Comparison of ENCODE assay signal across 8 cellular contexts in the genomic region with DNA sequence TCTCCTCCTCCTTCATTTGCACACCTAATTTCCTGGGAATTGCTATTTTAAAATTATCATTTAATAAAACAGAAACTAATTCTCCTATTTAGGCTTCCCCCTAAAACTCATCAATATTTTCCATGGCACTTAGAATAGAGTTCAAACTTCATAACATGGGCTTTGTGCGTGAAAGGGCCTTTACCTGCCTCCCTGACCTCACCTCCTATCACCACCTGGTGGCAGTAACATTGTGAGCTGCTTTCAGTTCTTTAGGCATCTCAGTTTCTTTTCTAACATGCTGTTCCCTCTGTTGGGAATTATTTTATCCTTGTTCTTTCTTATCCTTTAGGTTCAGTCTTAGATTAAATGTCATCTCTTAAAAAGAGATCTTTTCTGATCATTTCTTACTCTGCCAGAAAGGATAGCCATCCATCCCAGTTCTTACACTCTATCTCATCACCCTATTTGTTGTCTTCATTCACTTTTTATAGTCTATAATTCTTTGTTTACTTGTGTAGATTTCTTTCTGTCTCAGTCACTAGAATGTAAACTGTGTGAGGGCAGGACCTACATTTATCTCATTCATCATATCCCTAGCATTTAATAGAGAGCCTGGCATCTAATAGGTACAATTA.
DNase-seq lines count a peak whose midpoint lies in the region; TF ChIP-seq lines count a peak whose summit lies in the region.

No MANE protein-coding gene starts in this region.

- H3K4me1 Mint-ChIP-seq in activated naive CD4-positive, alpha-beta T cell treated with anti-CD3 and anti-CD28 coated beads, Interleukin-2, amount 10 ng/mL, durations not matched to agents 7 days and 5 days = no peaks in the 10 kb centered on the region

- no peaks in the 10 kb centered on the region for H3K79me2 ChIP-seq in smooth muscle cell (ENCODE audit: low read depth)

- no peaks in the 10 kb centered on the region for H3K36me3 Mint-ChIP-seq in activated naive CD4-positive, alpha-beta T cell treated with anti-CD3 and anti-CD28 coated beads, Interleukin-2, amount 10 ng/mL, durations not matched to agents 7 days and 5 days

- no peaks in the 10 kb centered on the region for H3K9me3 Mint-ChIP-seq in activated naive CD4-positive, alpha-beta T cell treated with anti-CD3 and anti-CD28 coated beads, Interleukin-2, amount 10 ng/mL, durations not matched to agents 7 days and 5 days

- no peak overlapping the region for H3K27ac ChIP-seq in colonic mucosa
- no peak overlapping the region for H3K27ac ChIP-seq in smooth muscle cell (ENCODE audit: low read depth)

- TF ChIP-seq CTCF in colonic mucosa (IDR thresholded peaks at IDR 0.05) (peak; percentile 44), smooth muscle cell (IDR thresholded peaks at IDR 0.05; ENCODE audit: borderline replicate concordance, insufficient read depth, poor library complexity, severe bottlenecking) (peak; percentile 22)

- H3K4me2 ChIP-seq in smooth muscle cell = no peak overlapping the region

- H3K36me3 ChIP-seq in colonic mucosa (no peaks in the 10 kb centered on the region), smooth muscle cell (ENCODE audit: low read depth) (no peaks in the 10 kb centered on the region)

- H3K4me3 ChIP-seq in colonic mucosa = no peak overlapping the region
- no peak overlapping the region for H3K4me3 ChIP-seq in smooth muscle cell

- H3K27me3 Mint-ChIP-seq in activated naive CD4-positive, alpha-beta T cell treated with anti-CD3 and anti-CD28 coated beads, Interleukin-2, amount 10 ng/mL, durations not matched to agents 7 days and 5 days = no peaks in the 10 kb centered on the region

- CTCF ChIA-PET in activated naive CD4-positive, alpha-beta T cell treated with anti-CD3 and anti-CD28 coated beads, Interleukin-2, amount 10 ng/mL, durations not matched to agents 7 days and 5 days (lab: Charles Lee) = interaction anchor here (1.3 to 2.4 kb wide), 2 partner anchors 29 to 84 kb away, joined by 4 to 12 read pairs; no protein-coding TSS in a partner anchor

- no peak overlapping the region for H3K27ac Mint-ChIP-seq in activated naive CD4-positive, alpha-beta T cell treated with anti-CD3 and anti-CD28 coated beads, Interleukin-2, amount 10 ng/mL, durations not matched to agents 7 days and 5 days

- H3K9me3 ChIP-seq in colonic mucosa (no peaks in the 10 kb centered on the region), smooth muscle cell (replicated peaks; ENCODE audit: low read depth) (no peaks in the 10 kb centered on the region)

- H3K27me3 ChIP-seq in colonic mucosa = no peaks in the 10 kb centered on the region
- H3K27me3 ChIP-seq in smooth muscle cell (ENCODE audit: low read depth) = no peaks in the 10 kb centered on the region

- no peaks in the 10 kb centered on the region for H4K20me1 ChIP-seq in smooth muscle cell (ENCODE audit: low read depth)

- H3K4me3 Mint-ChIP-seq in activated naive CD4-positive, alpha-beta T cell treated with anti-CD3 and anti-CD28 coated beads, Interleukin-2, amount 10 ng/mL, durations not matched to agents 7 days and 5 days = no peak overlapping the region

- DNase-seq in activated naive CD4-positive, alpha-beta T cell treated with anti-CD3 and anti-CD28 coated beads, Interleukin-2, amount 10 ng/mL, durations not matched to agents 7 days and 5 days = peak; percentile 33
- no peak for DNase-seq in activated naive CD4-positive, alpha-beta T cell treated with Interleukin-2 at 50 U/mL for 16 hours
- peak; percentile 41 for DNase-seq in NCI-H146 (lab: John Stamatoyannopoulos, UW)
- DNase-seq in colonic mucosa = peak; percentile 18
- DNase-seq in smooth muscle cell (lab: John Stamatoyannopoulos, UW; ENCODE audit: unreplicated experiment) = no peak
- no peak for DNase-seq in posterior vena cava (ENCODE audit: low spot score)
- DNase-seq in activated CD4-positive, CD25-positive, alpha-beta regulatory T cell (lab: John Stamatoyannopoulos, UW) = no peak
- no peak for DNase-seq in activated T-cell treated with anti-CD3 and anti-CD28 coated beads, Interleukin-2, amount 50 U/mL, for 48 hours

- no peaks in the 10 kb centered on the region for H3K4me1 ChIP-seq in colonic mucosa
- H3K4me1 ChIP-seq in smooth muscle cell (ENCODE audit: low read depth) = no peaks in the 10 kb centered on the region

- 60% methylated on average over 1 of the region's 1 CpG for WGBS in smooth muscle cell (ENCODE audit: low lambda C conversion rate)

- H3K9ac ChIP-seq in colonic mucosa (ENCODE audit: low read depth in 2 of 2, low read length in 2 of 2) = no peak overlapping the region
- H3K9ac ChIP-seq in smooth muscle cell (ENCODE audit: low read depth) = no peak overlapping the region

- no peak overlapping the region for H2AFZ ChIP-seq in smooth muscle cell (ENCODE audit: low read depth)

- intact Hi-C loops in colonic mucosa (cut with DNase I) (loop anchor here (10.0 kb wide), 1 partner anchor 244 kb away; no protein-coding TSS in a partner anchor), posterior vena cava (cut with DNase I) (no loop called here)

- H3F3A ChIP-seq in smooth muscle cell (ENCODE audit: low read depth) = no peaks in the 10 kb centered on the region

Comparison
In these comparisons a context has a peak if more than half of its experiments do, and no peak if none do; other contexts are left out.
1. DNase-seq: peak in activated naive CD4-positive, alpha-beta T cell treated with anti-CD3 and anti-CD28 coated beads, Interleukin-2, amount 10 ng/mL, durations not matched to agents 7 days and 5 days (single experiment), NCI-H146 (single experiment) and colonic mucosa (single experiment); none in activated naive CD4-positive, alpha-beta T cell treated with Interleukin-2 at 50 U/mL for 16 hours (single experiment), smooth muscle cell (single experiment), posterior vena cava (single experiment), activated CD4-positive, CD25-positive, alpha-beta regulatory T cell (0 of 4) and activated T-cell treated with anti-CD3 and anti-CD28 coated beads, Interleukin-2, amount 50 U/mL, for 48 hours (0 of 2).